24 cellular contexts compared by ENCODE assay signal in genomic region chr12:1300460-1300859, GRCh38.
"Had no signal": no experiment of that assay in that cellular context is flagged by ENCODE, and none has a peak within 500 bp of the region (broad histone marks: within the 10 kb centered on the region; RNA-seq: fewer than 3 reads in every experiment).

No MANE protein-coding gene starts in this region.

- H3K9me3 ChIP-seq: esophagus squamous epithelium, gastrocnemius medialis, left lung, lower lobe of right lung had no signal

- H3K36me3 ChIP-seq: left lung, lower lobe of right lung had no signal

- H3K27ac ChIP-seq: coronary artery, dorsolateral prefrontal cortex, epithelial cell of prostate, esophagus squamous epithelium, gastrocnemius medialis, heart right ventricle, left lung, lower lobe of right lung had no signal

- DNase-seq: dermis blood vessel endothelial cell; dorsolateral prefrontal cortex; effector CD4-positive, alpha-beta T cell; effector memory CD4-positive, alpha-beta T cell; esophagus squamous epithelium; foreskin fibroblast; foreskin melanocyte; gastrocnemius medialis; glutamatergic neuron; head of caudate nucleus; heart right ventricle; hippocampal formation; left cardiac atrium; left lung; left ventricle myocardium superior; lower lobe of right lung; mesenchymal stem cell; midbrain; naive thymus-derived CD4-positive, alpha-beta T cell had no signal

- H3K27me3 Mint-ChIP-seq: naive thymus-derived CD4-positive, alpha-beta T cell had no signal

- H3K4me3 ChIP-seq: coronary artery, dorsolateral prefrontal cortex, esophagus squamous epithelium, gastrocnemius medialis, heart right ventricle, left lung, lower lobe of right lung had no signal

- ATAC-seq: esophagus mucosa; gastrocnemius medialis; heart right ventricle; left cardiac atrium; left lung; left ventricle myocardium superior; lower lobe of right lung; naive thymus-derived CD4-positive, alpha-beta T cell had no signal

- H3K4me3 Mint-ChIP-seq: naive thymus-derived CD4-positive, alpha-beta T cell had no signal

- FAIRE-seq: islet of Langerhans, keratinocyte had no signal

- H3K27me3 ChIP-seq: dorsolateral prefrontal cortex, esophagus squamous epithelium, gastrocnemius medialis, heart right ventricle, left lung had no signal

- H3K4me1 ChIP-seq: gastrocnemius medialis, lower lobe of right lung had no signal
